Comparison of ENCODE assay signal across 22 cellular contexts in genomic region chr1:161309868-161310267, GRCh38. TPM values are rescaled to one million over a fixed set of nuclear protein-coding genes. Genes with fewer than 3 reads are reported as not detected.
"Had no signal": no experiment of that assay in that cellular context is flagged by ENCODE, and none has a peak within 500 bp of the region (broad histone marks: within the 10 kb centered on the region; RNA-seq: fewer than 3 reads in every experiment).

Gene MPZ, minus strand, starts transcription at chr1:161309968. Its CDS starts 63 bp downstream, at chr1:161309905.

- H3K27ac Mint-ChIP-seq: activated CD4-positive, alpha-beta T cell treated with anti-CD3 and anti-CD28 coated beads, Interleukin-2, amount 10 ng/mL, durations not matched to agents 24 days and 14 days; activated CD8-positive, alpha-beta T cell treated with anti-CD3 and anti-CD28 coated beads, Interleukin-2, amount 10 ng/mL, durations not matched to agents 7 days and 5 days; activated naive CD4-positive, alpha-beta T cell treated with anti-CD3 and anti-CD28 coated beads, Interleukin-2, amount 50 U/mL, for 72 hours; activated T-cell treated with anti-CD3 and anti-CD28 coated beads, Interleukin-2, amount 50 U/mL, for 72 hours; mesothelial cell of epicardium; WTC11 had no signal

- DNase-seq: activated CD4-positive, alpha-beta T cell treated with anti-CD3 and anti-CD28 coated beads, Interleukin-2, amount 10 ng/mL, durations not matched to agents 24 days and 14 days; activated CD8-positive, alpha-beta memory T cell treated with anti-CD3 and anti-CD28 coated beads, Interleukin-2, amount 50 U/mL, for 4 hours; activated CD8-positive, alpha-beta T cell treated with anti-CD3 and anti-CD28 coated beads, Interleukin-2, amount 10 ng/mL, durations not matched to agents 7 days and 5 days; activated gamma-delta T cell; activated T-cell treated with anti-CD3 and anti-CD28 coated beads, Interleukin-2, amount 50 U/mL, for 72 hours; cortex of kidney; effector CD8-positive, alpha-beta T cell; foreskin keratinocyte; head of caudate nucleus; immature natural killer cell; left cardiac atrium; lower lobe of right lung; posterior cingulate gyrus; small intestine; stimulated activated CD4-positive, alpha-beta T cell treated with anti-CD3 and anti-CD28 coated beads, Interleukin-4, amount 100 ng/mL, for 24 hours; stimulated activated naive CD4-positive, alpha-beta T cell treated with Interleukin-2 at 50 U/mL for 16 hours; substantia nigra; SW 1271; transverse colon had no signal

- H3K9me3 ChIP-seq: lower lobe of right lung, transverse colon had no signal

- H3K27me3 Mint-ChIP-seq: activated CD4-positive, alpha-beta T cell treated with anti-CD3 and anti-CD28 coated beads, Interleukin-2, amount 10 ng/mL, durations not matched to agents 24 days and 14 days had no signal

- ATAC-seq: activated CD8-positive, alpha-beta T cell treated with anti-CD3 and anti-CD28 coated beads, Interleukin-2, amount 10 ng/mL, durations not matched to agents 7 days and 5 days; activated naive CD4-positive, alpha-beta T cell treated with anti-CD3 and anti-CD28 coated beads, Interleukin-2, amount 50 U/mL, for 72 hours; activated T-cell treated with anti-CD3 and anti-CD28 coated beads, Interleukin-2, amount 50 U/mL, for 72 hours; foreskin keratinocyte; left cardiac atrium; lower lobe of right lung; WTC11 had no signal

- H3K4me3 Mint-ChIP-seq: activated CD4-positive, alpha-beta T cell treated with anti-CD3 and anti-CD28 coated beads, Interleukin-2, amount 10 ng/mL, durations not matched to agents 24 days and 14 days; activated CD8-positive, alpha-beta T cell treated with anti-CD3 and anti-CD28 coated beads, Interleukin-2, amount 10 ng/mL, durations not matched to agents 7 days and 5 days; activated T-cell treated with anti-CD3 and anti-CD28 coated beads, Interleukin-2, amount 50 U/mL, for 72 hours; mesothelial cell of epicardium; WTC11 had no signal

- H3K4me3 ChIP-seq: lower lobe of right lung, transverse colon had no signal

- H3K9me3 Mint-ChIP-seq: activated CD4-positive, alpha-beta T cell treated with anti-CD3 and anti-CD28 coated beads, Interleukin-2, amount 10 ng/mL, durations not matched to agents 24 days and 14 days; activated naive CD4-positive, alpha-beta T cell treated with anti-CD3 and anti-CD28 coated beads, Interleukin-2, amount 50 U/mL, for 72 hours; activated T-cell treated with anti-CD3 and anti-CD28 coated beads, Interleukin-2, amount 50 U/mL, for 72 hours; immature natural killer cell; mesothelial cell of epicardium; WTC11 had no signal

- H3K36me3 ChIP-seq: lower lobe of right lung, transverse colon had no signal

- H3K36me3 Mint-ChIP-seq: immature natural killer cell, mesothelial cell of epicardium, WTC11 had no signal

- H3K27me3 ChIP-seq: foreskin keratinocyte, transverse colon had no signal

- H3K27ac ChIP-seq: foreskin keratinocyte, lower lobe of right lung, transverse colon had no signal

RNA-seq across cellular contexts. Expression of gene MPZ, which starts in this region (rescaled TPM):
- polyA plus RNA-seq: immature natural killer cell had no signal
